In genomic region chr14:20522332-20522731, GRCh38 we compare ENCODE assay signal across 18 cellular contexts. TPM values are rescaled to one million over a fixed set of nuclear protein-coding genes. Genes with fewer than 3 reads are reported as not detected.
A peak's percentile ranks its signal among the peaks of the same experiment; 100 is the strongest.
DNase-seq lines count a peak whose midpoint lies in the region; FAIRE-seq and TF ChIP-seq lines count a peak whose summit lies in the region.
"Had no signal": no experiment of that assay in that cellular context is flagged by ENCODE, and none has a peak within 500 bp of the region (broad histone marks: within the 10 kb centered on the region; RNA-seq: fewer than 3 reads in every experiment).

No MANE protein-coding gene starts in this region.

- H2BK12ac ChIP-seq in mesenchymal stem cell (ENCODE audit: low read length in 2 of 2): no peak overlapping the region

- H3K27ac Mint-ChIP-seq in chondrocyte (ENCODE audit: unreplicated experiment): no peak overlapping the region
- H3K27ac Mint-ChIP-seq: CD4-positive, alpha-beta memory T cell; H9 had no signal

- H3K4me1 ChIP-seq in neutrophil (ENCODE audit: control insufficient read depth in 1 of 2, insufficient read depth in 1 of 2, low read depth in 1 of 2, low read length in 1 of 2): no peaks in the 10 kb centered on the region
- H3K4me1 ChIP-seq in mesenchymal stem cell (ENCODE audit: control insufficient read depth, insufficient read depth, low read depth, low read length): no peaks in the 10 kb centered on the region
- H3K4me1 ChIP-seq: BE2C had no signal

- DNase-seq in HL-60 (ENCODE audit: low read depth in 1 of 2, low spot score in 1 of 2) (peak; percentile 71 to 85), NB4 (ENCODE audit: low read depth) (peak; percentile 15), bronchial epithelial cell (ENCODE audit: low read depth) (peak; percentile 43), chondrocyte (ENCODE audit: low spot score) (no peak), NCI-H345 treated with DMSO at 0.1 percent for 48 hours (lab: John Stamatoyannopoulos, UW; ENCODE audit: unreplicated experiment) (no peak), mesenchymal stem cell (no peak)
- DNase-seq: BE2C; CD4-positive, alpha-beta memory T cell; DMS79; GOT3; H9 had no signal

- H2BK120ac ChIP-seq in mesenchymal stem cell (ENCODE audit: low read depth, low read length): no peak overlapping the region

- no peak overlapping the region for H2AK5ac ChIP-seq in mesenchymal stem cell (ENCODE audit: low read length, severe bottlenecking)

- no peak for TF ChIP-seq POLR2A in NB4 (IDR thresholded peaks at IDR 0.05; ENCODE audit: extremely low read depth, insufficient read length)

- no peak overlapping the region for H2AFZ ChIP-seq in mesenchymal stem cell (ENCODE audit: low read depth, low read length)

- H4K8ac ChIP-seq in mesenchymal stem cell (ENCODE audit: low read length): no peak overlapping the region

- no CpG with 5 or more reads among the region's 1 CpG for WGBS in mesenchymal stem cell

- H2BK15ac ChIP-seq in mesenchymal stem cell (ENCODE audit: low read depth, poor library complexity, severe bottlenecking): no peak overlapping the region

- H3K36me3 Mint-ChIP-seq in chondrocyte (ENCODE audit: low read depth): no peaks in the 10 kb centered on the region
- H3K36me3 Mint-ChIP-seq: CD4-positive, alpha-beta memory T cell had no signal

- H3K4ac ChIP-seq in mesenchymal stem cell (ENCODE audit: low read depth in 1 of 2, low read length in 2 of 2): no peak overlapping the region

- H3K9me3 ChIP-seq in neutrophil (no peaks in the 10 kb centered on the region), mesenchymal stem cell (ENCODE audit: control insufficient read depth, low read length) (peaks cover 2% of the 10 kb centered on the region)
- H3K9me3 ChIP-seq: BE2C had no signal

- H3K4me2 ChIP-seq in mesenchymal stem cell (ENCODE audit: low read length, poor library complexity, severe bottlenecking): no peak overlapping the region

- no peak for FAIRE-seq in bronchial epithelial cell (lab: Jason Lieb, UNC)
- FAIRE-seq: A204.1, GM12878, HepG2, HTR-8/SVneo had no signal

- no peaks in the 10 kb centered on the region for H3K4me1 Mint-ChIP-seq in chondrocyte (ENCODE audit: low read depth)
- H3K4me1 Mint-ChIP-seq: H9 had no signal

- H3K4me3 Mint-ChIP-seq in chondrocyte (ENCODE audit: unreplicated experiment): no peak overlapping the region
- H3K4me3 Mint-ChIP-seq: CD4-positive, alpha-beta memory T cell; H9 had no signal

- no peaks in the 10 kb centered on the region for H3K79me1 ChIP-seq in mesenchymal stem cell (replicated peaks; ENCODE audit: low read length, poor library complexity, severe bottlenecking)

- no peak overlapping the region for H3K14ac ChIP-seq in mesenchymal stem cell (ENCODE audit: low read length in 2 of 2)

- TF ChIP-seq CTCF in HL-60 (IDR thresholded peaks at IDR 0.05; ENCODE audit: insufficient read depth, low read length) (no peak), NB4 (IDR thresholded peaks at IDR 0.05; ENCODE audit: low read depth, low read length) (no peak), bronchial epithelial cell (IDR thresholded peaks at IDR 0.05; ENCODE audit: insufficient read depth, low read length, severe bottlenecking) (no peak), neutrophil (IDR thresholded peaks at IDR 0.05) (no peak), chondrocyte (IDR thresholded peaks at IDR 0.05) (no peak)

- H3K27me3 ChIP-seq in HL-60 (ENCODE audit: insufficient read depth, poor library complexity, severe bottlenecking) (no peaks in the 10 kb centered on the region), bronchial epithelial cell (ENCODE audit: control insufficient read depth, insufficient read depth, low read length) (no peaks in the 10 kb centered on the region), neutrophil (no peaks in the 10 kb centered on the region), mesenchymal stem cell (ENCODE audit: control insufficient read depth in 1 of 2, insufficient read depth in 1 of 2, low read length in 2 of 2) (peaks cover 0 to 19% of the 10 kb centered on the region in 2 experiments)
- H3K27me3 ChIP-seq: BE2C had no signal

- peaks cover 3% of the 10 kb centered on the region for H3K9me3 Mint-ChIP-seq in chondrocyte (ENCODE audit: low read depth)

- H3K27ac ChIP-seq in HL-60 (replicated peaks) (peak overlapping the region; percentile 42), neutrophil (peak overlapping the region; percentile 41), mesenchymal stem cell (ENCODE audit: low read length, poor library complexity, severe bottlenecking) (no peak overlapping the region)
- H3K27ac ChIP-seq: C4-2B had no signal

- H3K4me3 ChIP-seq in HL-60 (replicated peaks; ENCODE audit: insufficient read depth, low read length) (no peak overlapping the region), NB4 (ENCODE audit: low read depth, low read length) (no peak overlapping the region), bronchial epithelial cell (ENCODE audit: low read depth, low read length) (no peak overlapping the region), neutrophil (ENCODE audit: low read depth in 1 of 2, low read length in 1 of 2) (no peak overlapping the region), mesenchymal stem cell (ENCODE audit: insufficient read depth in 1 of 2, low read depth in 1 of 2, low read length in 2 of 2) (no peak overlapping the region)
- H3K4me3 ChIP-seq: GM12878 had no signal

- peaks cover 16% of the 10 kb centered on the region for H3K27me3 Mint-ChIP-seq in chondrocyte (ENCODE audit: low read depth)
- H3K27me3 Mint-ChIP-seq: CD4-positive, alpha-beta memory T cell had no signal

- H4K91ac ChIP-seq in mesenchymal stem cell (ENCODE audit: low read length): no peak overlapping the region

- H3K36me3 ChIP-seq in bronchial epithelial cell (ENCODE audit: control insufficient read depth, insufficient read depth, low read length) (no peaks in the 10 kb centered on the region), neutrophil (no peaks in the 10 kb centered on the region), mesenchymal stem cell (ENCODE audit: control insufficient read depth in 1 of 2, insufficient read depth in 2 of 2, low read depth in 1 of 2, low read length in 2 of 2) (no peaks in the 10 kb centered on the region)
- H3K36me3 ChIP-seq: BE2C had no signal

- no peak overlapping the region for H3K9ac ChIP-seq in mesenchymal stem cell (ENCODE audit: low read length)

- no peak overlapping the region for H3K18ac ChIP-seq in mesenchymal stem cell (ENCODE audit: low read depth in 1 of 2, low read length in 2 of 2)

- H3K23ac ChIP-seq in mesenchymal stem cell (ENCODE audit: low read length in 2 of 2): no peak overlapping the region

- H2BK5ac ChIP-seq in mesenchymal stem cell (ENCODE audit: low read depth, low read length, poor library complexity, severe bottlenecking): no peak overlapping the region

RNA-seq across cellular contexts. Expression of gene RNASE10, which starts 17.0 kb away (rescaled TPM):
- total RNA-seq in bronchial epithelial cell (not detected in 2 replicates), chondrocyte (0.72 TPM in 1 of 3 replicates, not detected in the others)
- polyA plus RNA-seq in mesenchymal stem cell (2013, experiment 1 of 2): not detected
- 0.04 TPM for polyA plus RNA-seq in mesenchymal stem cell (2013, experiment 2 of 2)
- total RNA-seq: G401, HepG2 had no signal
- polyA plus RNA-seq: CD4-positive, alpha-beta memory T cell; HepG2 had no signal

RNA-seq across cellular contexts. Expression of gene RNASE9, which starts 38.5 kb away (rescaled TPM):
- total RNA-seq in bronchial epithelial cell (not detected in 2 replicates), chondrocyte (not detected in 3 replicates)
- polyA plus RNA-seq in mesenchymal stem cell (2013, experiment 1 of 2): not detected
- polyA plus RNA-seq in mesenchymal stem cell (2013, experiment 2 of 2): not detected
- total RNA-seq: CD4-positive, alpha-beta memory T cell; G401; GM12878; H9; HepG2 had no signal
- polyA plus RNA-seq: CD4-positive, alpha-beta memory T cell; GM12878; HepG2 had no signal

RNA-seq across cellular contexts. Expression of gene PNP, which starts 53.1 kb away (rescaled TPM):
- 70.2 and 109 TPM in 2 replicates for total RNA-seq in bronchial epithelial cell
- 25.0 to 34.8 TPM (median 26.7 TPM) in 3 replicates for total RNA-seq in chondrocyte
- polyA plus RNA-seq in mesenchymal stem cell (2013, experiment 1 of 2): 52.4 TPM
- 51.1 TPM for polyA plus RNA-seq in mesenchymal stem cell (2013, experiment 2 of 2)

Comparison
In these comparisons a context has a peak if more than half of its experiments do, and no peak if none do; other contexts are left out.
1. DNase-seq: peak in HL-60 (2 of 2), NB4 (single experiment) and bronchial epithelial cell (single experiment); none in chondrocyte (single experiment), NCI-H345 treated with DMSO at 0.1 percent for 48 hours (single experiment) and mesenchymal stem cell (single experiment).